ENCODE assay signal across 10 cellular contexts in the genomic region with DNA sequence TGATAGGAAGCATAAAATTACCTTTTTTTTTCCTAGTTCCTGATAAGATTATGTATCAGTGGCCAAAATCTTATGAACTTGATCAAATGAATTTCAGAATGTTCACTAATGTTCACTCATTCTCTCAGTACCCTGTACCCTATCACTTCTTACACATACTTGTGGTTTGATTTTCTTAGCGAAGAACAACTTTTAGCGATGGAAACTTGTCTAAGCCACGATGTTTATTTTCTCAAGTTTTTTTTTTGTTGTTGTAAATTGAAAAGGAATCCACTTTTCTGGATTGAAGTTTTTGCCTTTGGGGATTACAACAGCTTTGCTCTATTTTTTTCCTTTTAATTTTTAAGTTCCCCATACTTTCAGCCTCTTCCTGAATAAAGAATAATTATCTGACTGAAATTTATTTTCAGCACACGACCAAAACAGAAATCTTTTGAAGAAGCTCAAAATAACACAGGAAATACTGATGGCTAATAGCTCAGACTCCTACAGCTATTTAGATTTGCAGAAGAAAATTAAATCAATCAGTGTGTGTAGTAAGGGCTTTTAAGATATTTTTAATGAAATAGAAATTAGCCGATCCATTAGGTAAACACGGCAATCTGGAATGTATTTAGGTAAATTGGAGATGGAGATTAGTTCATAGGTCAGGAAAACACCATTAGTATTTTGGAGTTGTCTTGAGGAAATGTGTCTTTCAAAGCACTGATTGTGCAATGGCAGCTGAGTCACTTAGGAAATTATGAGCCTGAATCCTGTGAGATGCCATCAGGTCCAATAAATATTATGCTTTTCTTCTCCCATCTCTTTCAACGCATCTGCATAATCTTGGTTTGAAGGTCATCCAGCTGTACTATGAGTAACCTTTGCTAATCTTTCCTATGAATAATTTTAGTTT.
DNase-seq lines count a peak whose midpoint lies in the region; ATAC-seq and TF ChIP-seq lines count a peak whose summit lies in the region.
"Had no signal": no experiment of that assay in that cellular context is flagged by ENCODE, and none has a peak within 500 bp of the region (broad histone marks: within the 10 kb centered on the region; RNA-seq: fewer than 3 reads in every experiment).

No MANE protein-coding gene starts in this region.

- H2AFZ ChIP-seq in PC-3 (ENCODE audit: low read length) = no peak overlapping the region

- H3K9me2 ChIP-seq in PC-3 (replicated peaks; ENCODE audit: low read length) = no peaks in the 10 kb centered on the region

- H3K9ac ChIP-seq in PC-3 (ENCODE audit: low read length) = no peak overlapping the region

- 0 out of 2 replicates have a peak overlapping the region, but pooled peaks have one; percentile 4 for H3K4me2 ChIP-seq in PC-3 (ENCODE audit: low read length)

- ATAC-seq in PC-3 (no peak), HG02970 (IDR thresholded peaks at IDR 0.05; ENCODE audit: low FRiP score, unreplicated experiment) (no peak)
- ATAC-seq: GM12878 had no signal

- DNase-seq in EH (ENCODE audit: low read depth) (peak; percentile 88), PC-3 (peak; percentile 69), fibroblast of peridontal ligament (ENCODE audit: extremely low read depth) (peak; percentile 92), renal cortical epithelial cell (ENCODE audit: low read depth) (peak; percentile 72), NCI-H1105 (lab: John Stamatoyannopoulos, UW) (no peak), HuH-7 (ENCODE audit: low spot score) (no peak)
- no peak for DNase-seq in activated CD8-positive, alpha-beta memory T cell treated with anti-CD3 and anti-CD28 coated beads for 24 hours
- DNase-seq: NCI-H774 had no signal

- POLR2A ChIA-PET in PC-3 (lab: Charles Lee; ENCODE audit: unreplicated experiment) = no interaction called here

- H3K27ac ChIP-seq in PC-3 (ENCODE audit: low read length) = no peak overlapping the region

- no peaks in the 10 kb centered on the region for H3K27me3 ChIP-seq in PC-3 (ENCODE audit: low read length)

- BruUV-seq in PC-3 (replicated peaks; lab: Mats Ljungman, UMichigan) = no TSS peak

- H3K79me2 ChIP-seq in PC-3 (ENCODE audit: low read length) = no peaks in the 10 kb centered on the region

- no peaks in the 10 kb centered on the region for H3K9me3 ChIP-seq in PC-3 (ENCODE audit: low read length)

- intact Hi-C loops in PC-3 (cut with micrococcal nuclease) = no loop called here

- CTCF ChIA-PET in PC-3 (lab: Charles Lee) = no interaction called here

- no peaks in the 10 kb centered on the region for H4K20me1 ChIP-seq in PC-3 (ENCODE audit: low read length)

- no peak overlapping the region for H3K4me3 ChIP-seq in PC-3 (ENCODE audit: low read length)
- H3K4me3 ChIP-seq: GM12878 had no signal

- H3F3A ChIP-seq in PC-3 (ENCODE audit: low read length, unreplicated experiment) = no peaks in the 10 kb centered on the region

- H3K36me3 ChIP-seq in PC-3 (ENCODE audit: low read depth, low read length) = no peaks in the 10 kb centered on the region

- no peak for TF ChIP-seq CTCF in PC-3 (conservative IDR thresholded peaks at IDR 0.05; ENCODE audit: low read depth, low read length)

- peaks cover 22% of the 10 kb centered on the region for H3K4me1 ChIP-seq in PC-3 (ENCODE audit: insufficient read depth, low read length)

Comparison
In these comparisons a context has a peak if more than half of its experiments do, and no peak if none do; other contexts are left out.
1. DNase-seq: peak in EH (single experiment), PC-3 (single experiment), fibroblast of peridontal ligament (single experiment) and renal cortical epithelial cell (single experiment); none in activated CD8-positive, alpha-beta memory T cell treated with anti-CD3 and anti-CD28 coated beads for 24 hours (single experiment), NCI-H1105 (single experiment) and HuH-7 (single experiment).